Comparison of ENCODE assay signal across 16 cellular contexts in the genomic region with DNA sequence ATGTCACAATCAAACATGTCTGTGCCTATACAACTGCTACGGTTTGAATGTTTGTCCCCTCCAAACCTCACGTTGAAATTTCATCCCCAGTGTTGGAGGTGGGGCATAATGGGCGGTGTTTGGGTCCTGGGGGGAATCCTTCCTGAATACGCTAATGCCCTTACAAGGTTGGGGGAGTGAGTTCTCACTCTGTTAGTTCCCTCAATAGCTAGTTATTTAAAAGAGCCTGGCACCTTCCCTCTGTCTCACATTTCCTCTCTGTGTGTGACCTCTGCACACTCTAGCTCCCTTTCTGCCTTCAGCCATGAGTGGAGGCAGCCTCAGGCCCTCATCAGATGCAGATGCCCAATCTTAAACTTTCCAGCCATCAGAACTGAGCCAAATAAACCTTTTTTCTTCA.
"Had no signal": no experiment of that assay in that cellular context is flagged by ENCODE, and none has a peak within 500 bp of the region (broad histone marks: within the 10 kb centered on the region; RNA-seq: fewer than 3 reads in every experiment).

No MANE protein-coding gene starts in this region.

- H3K36me3 Mint-ChIP-seq: naive thymus-derived CD8-positive, alpha-beta T cell; stimulated activated effector memory CD8-positive, alpha-beta T cell treated with anti-CD3 and anti-CD28 coated beads, Interleukin-12 subunit alpha, Interleukin-12 subunit beta, amount 100 ng/mL, for 72 hours had no signal

- H3K27ac Mint-ChIP-seq: naive thymus-derived CD8-positive, alpha-beta T cell; stimulated activated effector memory CD8-positive, alpha-beta T cell treated with anti-CD3 and anti-CD28 coated beads, Interleukin-12 subunit alpha, Interleukin-12 subunit beta, amount 100 ng/mL, for 72 hours had no signal

- H3K9me3 Mint-ChIP-seq: naive thymus-derived CD8-positive, alpha-beta T cell; nephron progenitor cell had no signal

- H3K4me3 Mint-ChIP-seq: naive thymus-derived CD8-positive, alpha-beta T cell; nephron progenitor cell; stimulated activated effector memory CD8-positive, alpha-beta T cell treated with anti-CD3 and anti-CD28 coated beads, Interleukin-12 subunit alpha, Interleukin-12 subunit beta, amount 100 ng/mL, for 72 hours had no signal

- ATAC-seq: left ventricle myocardium superior; lower lobe of right lung; naive thymus-derived CD8-positive, alpha-beta T cell; sciatic nerve; stimulated activated effector memory CD8-positive, alpha-beta T cell treated with anti-CD3 and anti-CD28 coated beads, Interleukin-12 subunit alpha, Interleukin-12 subunit beta, amount 100 ng/mL, for 72 hours had no signal

- H3K4me1 Mint-ChIP-seq: naive thymus-derived CD8-positive, alpha-beta T cell; stimulated activated effector memory CD8-positive, alpha-beta T cell treated with anti-CD3 and anti-CD28 coated beads, Interleukin-12 subunit alpha, Interleukin-12 subunit beta, amount 100 ng/mL, for 72 hours had no signal

- DNase-seq: dorsolateral prefrontal cortex; effector CD4-positive, alpha-beta T cell; left ventricle myocardium superior; lower lobe of right lung; naive thymus-derived CD8-positive, alpha-beta T cell; nephron progenitor cell; nucleus accumbens; stimulated activated CD4-positive, alpha-beta T cell treated with anti-CD3 and anti-CD28 coated beads, Interleukin-12 subunit alpha, Interleukin-12 subunit beta, amount 100 ng/mL, for 4 hours; stimulated activated CD4-positive, alpha-beta T cell treated with anti-CD3 and anti-CD28 coated beads, Interleukin-2, amount 100 ng/mL, for 24 hours; stimulated activated CD4-positive, alpha-beta T cell treated with anti-CD3 and anti-CD28 coated beads, Interleukin-4, amount 100 ng/mL, for 24 hours; stimulated activated naive CD4-positive, alpha-beta T cell treated with Interleukin-2 at 50 U/mL for 16 hours; stomach; thyroid gland; trophoblast cell had no signal
